8 cellular contexts compared by ENCODE assay signal in the genomic region with DNA sequence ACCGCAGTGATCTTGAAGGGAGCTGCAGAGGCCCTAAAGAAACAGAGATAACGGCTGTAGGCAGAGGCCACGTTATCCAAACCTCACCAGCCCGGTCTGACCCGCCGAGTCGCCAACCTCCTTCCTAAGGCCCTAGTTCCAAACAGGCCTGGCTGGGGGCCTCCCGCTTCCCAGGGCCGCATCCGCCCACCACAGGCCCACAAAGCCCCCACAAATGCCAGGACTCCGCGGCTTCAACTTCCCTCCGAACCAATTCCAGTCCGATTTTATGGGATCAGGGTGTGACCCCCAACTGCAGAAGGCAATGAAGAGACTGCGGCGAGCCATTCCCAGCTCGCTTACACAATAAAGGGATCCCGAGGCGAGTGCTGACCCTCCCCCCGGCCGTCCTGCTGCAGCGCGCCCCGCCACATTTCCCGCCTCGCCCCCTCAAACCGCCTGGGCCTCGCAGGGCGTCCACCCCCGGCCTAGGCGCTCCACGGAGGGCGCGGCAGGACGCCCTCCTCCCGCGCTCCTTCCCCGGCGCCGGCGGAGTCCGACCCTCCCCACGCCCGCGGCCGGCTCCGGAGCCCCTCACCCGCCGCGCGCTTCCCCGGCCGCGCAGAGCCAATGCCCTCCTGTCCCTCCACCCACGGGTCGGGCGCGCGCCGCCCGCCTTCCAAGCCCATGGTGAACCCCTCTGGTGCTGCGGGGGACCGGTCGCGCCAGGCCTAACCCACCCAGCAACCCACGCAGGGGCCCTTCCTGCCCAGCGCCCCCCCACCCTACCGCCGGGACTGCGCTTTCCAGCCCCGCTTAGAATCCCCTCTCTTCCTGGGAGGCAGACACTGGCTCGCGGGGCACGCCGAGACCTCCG. TPM values are rescaled to one million over a fixed set of nuclear protein-coding genes. Genes with fewer than 3 reads are reported as not detected.
DNase-seq lines count a peak whose midpoint lies in the region; ATAC-seq and TF ChIP-seq lines count a peak whose summit lies in the region.

No MANE protein-coding gene starts in this region.

- no peak for ATAC-seq in HG03095 (IDR thresholded peaks at IDR 0.05; ENCODE audit: unreplicated experiment)

- no peaks in the 10 kb centered on the region for H3K36me3 ChIP-seq in right atrium auricular region

- peak overlapping the region; percentile 99 for H3K4me3 Mint-ChIP-seq in progenitor cell of endocrine pancreas (ENCODE audit: low read depth)

- H3K4me1 Mint-ChIP-seq in progenitor cell of endocrine pancreas (ENCODE audit: low read depth), result peaks cover 24% of the 10 kb centered on the region

- peak overlapping the region; percentile 82 to 95 for H3K27ac ChIP-seq in right atrium auricular region

- H3K4me3 ChIP-seq in right atrium auricular region, result peak overlapping the region; percentile 70 to 72

- peaks cover 0 to 30% of the 10 kb centered on the region in 2 donors for H3K4me1 ChIP-seq in right atrium auricular region

- TF ChIP-seq CTCF in GM10248 (IDR thresholded peaks at IDR 0.05; ENCODE audit: control extremely low read depth, extremely low read depth, low read depth, missing control alignments) (no peak), right atrium auricular region (IDR thresholded peaks at IDR 0.05) (no peak), progenitor cell of endocrine pancreas (IDR thresholded peaks at IDR 0.05; ENCODE audit: unreplicated experiment) (no peak)

- no peaks in the 10 kb centered on the region for H3K27me3 ChIP-seq in right atrium auricular region

- H3K9me3 ChIP-seq in right atrium auricular region, result no peaks in the 10 kb centered on the region

- no peaks in the 10 kb centered on the region for H3K9me3 Mint-ChIP-seq in progenitor cell of endocrine pancreas (ENCODE audit: low read depth)

- CTCF ChIA-PET in GM10248 (lab: Yijun Ruan, JAX), result interaction anchor here (1.1 to 2.2 kb wide), 8 partner anchors 8 to 220 kb away, joined by 3 to 8 read pairs (median 4); no protein-coding TSS in a partner anchor

- DNase-seq in GM10248 (ENCODE audit: extremely low spot score) (peak; percentile 28), NCI-H748 treated with DMSO at 0.1 percent for 48 hours (lab: John Stamatoyannopoulos, UW) (peak; percentile 31), amniotic epithelial cell (ENCODE audit: low read depth) (peak; percentile 41), right atrium auricular region (ENCODE audit: low spot score) (no peak), progenitor cell of endocrine pancreas (ENCODE audit: low spot score, unreplicated experiment) (peak; percentile 36), SKM-1 treated with dmso at 0.1 percent for 144 hours (lab: John Stamatoyannopoulos, UW; ENCODE audit: unreplicated experiment) (no peak), T1000 (lab: John Stamatoyannopoulos, UW) (no peak)

- H3K27me3 Mint-ChIP-seq in progenitor cell of endocrine pancreas, result no peaks in the 10 kb centered on the region

- POLR2A ChIA-PET in GM10248 (lab: Yijun Ruan, JAX), result interaction anchor here (1.3 kb wide), 1 partner anchor 8 kb away, joined by 4 read pairs; no protein-coding TSS in a partner anchor

- H3K27ac Mint-ChIP-seq in progenitor cell of endocrine pancreas, result peak overlapping the region; percentile 99

- no peaks in the 10 kb centered on the region for H3K36me3 Mint-ChIP-seq in progenitor cell of endocrine pancreas (ENCODE audit: insufficient read depth)

RNA-seq across cellular contexts. Expression of a gene that starts 0.9 kb away (rescaled TPM):
- total RNA-seq in right atrium auricular region, result 10 to 100 TPM; 48.9 to 49.1 TPM
- 244 and 257 TPM in 2 replicates for total RNA-seq in progenitor cell of endocrine pancreas

Comparison
In these comparisons a context has a peak if more than half of its experiments do, and no peak if none do; other contexts are left out.
1. DNase-seq: peak in GM10248 (single experiment), NCI-H748 treated with DMSO at 0.1 percent for 48 hours (single experiment), amniotic epithelial cell (single experiment) and progenitor cell of endocrine pancreas (single experiment); none in right atrium auricular region (single experiment), SKM-1 treated with dmso at 0.1 percent for 144 hours (single experiment) and T1000 (single experiment).